Comparison of ENCODE assay signal across 1 cellular context in the genomic region with DNA sequence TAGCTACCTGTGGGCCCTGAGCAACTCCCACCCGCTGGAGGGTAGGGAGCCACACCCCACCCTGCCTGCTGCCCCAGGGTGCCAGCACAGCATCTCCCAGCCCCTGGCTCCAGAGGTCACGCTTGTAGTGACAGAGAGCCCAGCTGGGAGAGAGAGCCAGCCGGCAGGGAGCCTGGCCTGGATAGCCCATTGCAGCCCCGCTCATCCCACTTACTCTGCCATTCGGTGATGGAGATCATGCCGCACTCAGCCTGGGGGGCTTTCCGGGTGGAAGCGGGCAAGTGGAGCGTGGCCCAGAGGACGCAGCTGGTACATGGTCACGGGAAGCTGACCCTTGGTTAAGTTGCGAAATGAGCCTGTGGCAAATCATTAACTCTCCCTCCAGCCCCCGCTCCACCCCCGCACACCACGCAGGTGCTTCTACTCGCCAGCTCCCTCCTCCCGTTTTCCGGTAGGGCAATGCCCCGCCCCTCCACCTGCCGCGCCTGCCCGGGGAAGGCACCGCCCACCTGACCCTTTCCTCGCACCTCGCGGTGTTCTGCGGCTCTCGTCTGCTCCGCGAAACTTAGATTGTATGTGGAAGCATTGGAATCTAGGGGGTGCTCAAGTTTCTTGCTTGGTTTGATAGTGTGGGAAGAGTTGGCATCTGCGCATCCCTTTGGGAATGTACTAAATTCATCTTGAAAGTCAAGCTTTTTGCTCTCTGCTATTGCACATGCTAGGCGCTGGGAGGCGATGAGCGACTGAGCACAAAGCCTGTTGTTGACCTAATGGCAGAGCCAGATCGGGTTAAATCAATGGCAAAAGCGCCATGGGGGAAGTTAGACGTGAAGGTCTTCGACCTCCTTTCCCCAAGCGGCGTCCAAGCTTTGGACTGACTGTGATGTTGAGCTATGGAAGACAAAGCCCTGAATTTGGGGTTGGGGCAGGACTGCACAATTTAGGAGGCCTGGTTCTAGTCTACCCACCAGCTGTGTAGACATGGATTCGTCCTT.
A peak's percentile ranks its signal among the peaks of the same experiment; 100 is the strongest.
TF ChIP-seq lines count a peak whose summit lies in the region.

A gene with protein sequence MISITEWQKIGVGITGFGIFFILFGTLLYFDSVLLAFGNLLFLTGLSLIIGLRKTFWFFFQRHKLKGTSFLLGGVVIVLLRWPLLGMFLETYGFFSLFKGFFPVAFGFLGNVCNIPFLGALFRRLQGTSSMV (minus strand): TSS at position 321 of the 995 bp plus-strand sequence. CDS start 82 bp downstream, at position 239.

TF ChIP-seq in HepG2, 621 proteins besides CTCF, POLR2A, EP300 and RAD21 (continued from another document and continues in another):
- peak; percentile 86 for TF ChIP-seq TEAD3 (CRISPR knock-in tag; optimal IDR thresholded peaks at IDR 0.05; ENCODE audit: borderline replicate concordance)
- TF ChIP-seq, protein P1, sequence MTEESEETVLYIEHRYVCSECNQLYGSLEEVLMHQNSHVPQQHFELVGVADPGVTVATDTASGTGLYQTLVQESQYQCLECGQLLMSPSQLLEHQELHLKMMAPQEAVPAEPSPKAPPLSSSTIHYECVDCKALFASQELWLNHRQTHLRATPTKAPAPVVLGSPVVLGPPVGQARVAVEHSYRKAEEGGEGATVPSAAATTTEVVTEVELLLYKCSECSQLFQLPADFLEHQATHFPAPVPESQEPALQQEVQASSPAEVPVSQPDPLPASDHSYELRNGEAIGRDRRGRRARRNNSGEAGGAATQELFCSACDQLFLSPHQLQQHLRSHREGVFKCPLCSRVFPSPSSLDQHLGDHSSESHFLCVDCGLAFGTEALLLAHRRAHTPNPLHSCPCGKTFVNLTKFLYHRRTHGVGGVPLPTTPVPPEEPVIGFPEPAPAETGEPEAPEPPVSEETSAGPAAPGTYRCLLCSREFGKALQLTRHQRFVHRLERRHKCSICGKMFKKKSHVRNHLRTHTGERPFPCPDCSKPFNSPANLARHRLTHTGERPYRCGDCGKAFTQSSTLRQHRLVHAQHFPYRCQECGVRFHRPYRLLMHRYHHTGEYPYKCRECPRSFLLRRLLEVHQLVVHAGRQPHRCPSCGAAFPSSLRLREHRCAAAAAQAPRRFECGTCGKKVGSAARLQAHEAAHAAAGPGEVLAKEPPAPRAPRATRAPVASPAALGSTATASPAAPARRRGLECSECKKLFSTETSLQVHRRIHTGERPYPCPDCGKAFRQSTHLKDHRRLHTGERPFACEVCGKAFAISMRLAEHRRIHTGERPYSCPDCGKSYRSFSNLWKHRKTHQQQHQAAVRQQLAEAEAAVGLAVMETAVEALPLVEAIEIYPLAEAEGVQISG (CRISPR knock-in tag; IDR thresholded peaks at IDR 0.05), result peak; percentile 78
- TF ChIP-seq, protein P2, sequence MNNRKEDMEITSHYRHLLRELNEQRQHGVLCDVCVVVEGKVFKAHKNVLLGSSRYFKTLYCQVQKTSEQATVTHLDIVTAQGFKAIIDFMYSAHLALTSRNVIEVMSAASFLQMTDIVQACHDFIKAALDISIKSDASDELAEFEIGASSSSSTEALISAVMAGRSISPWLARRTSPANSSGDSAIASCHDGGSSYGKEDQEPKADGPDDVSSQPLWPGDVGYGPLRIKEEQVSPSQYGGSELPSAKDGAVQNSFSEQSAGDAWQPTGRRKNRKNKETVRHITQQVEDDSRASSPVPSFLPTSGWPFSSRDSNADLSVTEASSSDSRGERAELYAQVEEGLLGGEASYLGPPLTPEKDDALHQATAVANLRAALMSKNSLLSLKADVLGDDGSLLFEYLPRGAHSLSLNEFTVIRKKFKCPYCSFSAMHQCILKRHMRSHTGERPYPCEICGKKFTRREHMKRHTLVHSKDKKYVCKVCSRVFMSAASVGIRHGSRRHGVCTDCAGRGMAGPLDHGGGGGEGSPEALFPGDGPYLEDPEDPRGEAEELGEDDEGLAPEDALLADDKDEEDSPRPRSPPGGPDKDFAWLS (CRISPR knock-in tag; IDR thresholded peaks at IDR 0.05; ENCODE audit: borderline replicate concordance), result peak; percentile 77; the same call in 1 of the 2 replicates
- TF ChIP-seq SP140L (CRISPR knock-in tag; IDR thresholded peaks at IDR 0.05; ENCODE audit: borderline replicate concordance), result no peak
- no peak for TF ChIP-seq SNRNP70 (IDR thresholded peaks at IDR 0.05; ENCODE audit: low read depth, low read length)
- 0 out of 2 replicates have a peak, but pooled peaks have one; percentile 34 for TF ChIP-seq ZNF329 (CRISPR knock-in tag; IDR thresholded peaks at IDR 0.05; ENCODE audit: low read depth)
- TF ChIP-seq, protein P3, sequence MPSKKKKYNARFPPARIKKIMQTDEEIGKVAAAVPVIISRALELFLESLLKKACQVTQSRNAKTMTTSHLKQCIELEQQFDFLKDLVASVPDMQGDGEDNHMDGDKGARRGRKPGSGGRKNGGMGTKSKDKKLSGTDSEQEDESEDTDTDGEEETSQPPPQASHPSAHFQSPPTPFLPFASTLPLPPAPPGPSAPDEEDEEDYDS (CRISPR knock-in tag; IDR thresholded peaks at IDR 0.05), result peak; percentile 71
- no peak for TF ChIP-seq ZFYVE20 (CRISPR knock-in tag; IDR thresholded peaks at IDR 0.05; ENCODE audit: borderline replicate concordance, low read depth)
- TF ChIP-seq, protein P4, sequence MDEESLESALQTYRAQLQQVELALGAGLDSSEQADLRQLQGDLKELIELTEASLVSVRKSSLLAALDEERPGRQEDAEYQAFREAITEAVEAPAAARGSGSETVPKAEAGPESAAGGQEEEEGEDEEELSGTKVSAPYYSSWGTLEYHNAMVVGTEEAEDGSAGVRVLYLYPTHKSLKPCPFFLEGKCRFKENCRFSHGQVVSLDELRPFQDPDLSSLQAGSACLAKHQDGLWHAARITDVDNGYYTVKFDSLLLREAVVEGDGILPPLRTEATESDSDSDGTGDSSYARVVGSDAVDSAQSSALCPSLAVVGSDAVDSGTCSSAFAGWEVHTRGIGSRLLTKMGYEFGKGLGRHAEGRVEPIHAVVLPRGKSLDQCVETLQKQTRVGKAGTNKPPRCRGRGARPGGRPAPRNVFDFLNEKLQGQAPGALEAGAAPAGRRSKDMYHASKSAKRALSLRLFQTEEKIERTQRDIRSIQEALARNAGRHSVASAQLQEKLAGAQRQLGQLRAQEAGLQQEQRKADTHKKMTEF (CRISPR knock-in tag; IDR thresholded peaks at IDR 0.05), result peak; percentile 70; the same call in 1 of the 2 replicates
- peak; percentile 71; the same call in 1 of the 2 replicates for TF ChIP-seq ZNF331 (CRISPR knock-in tag; IDR thresholded peaks at IDR 0.05)
- TF ChIP-seq, protein P5, sequence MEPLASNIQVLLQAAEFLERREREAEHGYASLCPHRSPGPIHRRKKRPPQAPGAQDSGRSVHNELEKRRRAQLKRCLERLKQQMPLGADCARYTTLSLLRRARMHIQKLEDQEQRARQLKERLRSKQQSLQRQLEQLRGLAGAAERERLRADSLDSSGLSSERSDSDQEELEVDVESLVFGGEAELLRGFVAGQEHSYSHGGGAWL (CRISPR knock-in tag; IDR thresholded peaks at IDR 0.05), result peak; percentile 39; the same call in 1 of the 2 replicates
- peak; percentile 20; the same call in 1 of the 2 replicates for TF ChIP-seq ZZZ3 (CRISPR knock-in tag; IDR thresholded peaks at IDR 0.05; ENCODE audit: borderline replicate concordance)
- peak; percentile 57; the same call in 1 of the 2 replicates for TF ChIP-seq GFI1 (CRISPR knock-in tag; IDR thresholded peaks at IDR 0.05; ENCODE audit: borderline replicate concordance)
- TF ChIP-seq DNMT3B (CRISPR knock-in tag; conservative IDR thresholded peaks at IDR 0.05), result no peak
- TF ChIP-seq CREB1 (IDR thresholded peaks at IDR 0.05), result peak; percentile 41; the same call in 1 of the 2 replicates
- TF ChIP-seq CREB1 (CRISPR knock-in tag; IDR thresholded peaks at IDR 0.05), result 0 out of 2 replicates have a peak, but pooled peaks have one; percentile 6
- TF ChIP-seq, protein P6, sequence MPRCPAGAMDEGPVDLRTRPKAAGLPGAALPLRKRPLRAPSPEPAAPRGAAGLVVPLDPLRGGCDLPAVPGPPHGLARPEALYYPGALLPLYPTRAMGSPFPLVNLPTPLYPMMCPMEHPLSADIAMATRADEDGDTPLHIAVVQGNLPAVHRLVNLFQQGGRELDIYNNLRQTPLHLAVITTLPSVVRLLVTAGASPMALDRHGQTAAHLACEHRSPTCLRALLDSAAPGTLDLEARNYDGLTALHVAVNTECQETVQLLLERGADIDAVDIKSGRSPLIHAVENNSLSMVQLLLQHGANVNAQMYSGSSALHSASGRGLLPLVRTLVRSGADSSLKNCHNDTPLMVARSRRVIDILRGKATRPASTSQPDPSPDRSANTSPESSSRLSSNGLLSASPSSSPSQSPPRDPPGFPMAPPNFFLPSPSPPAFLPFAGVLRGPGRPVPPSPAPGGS (CRISPR knock-in tag; IDR thresholded peaks at IDR 0.05), result peak; percentile 59
- TF ChIP-seq, protein P7, sequence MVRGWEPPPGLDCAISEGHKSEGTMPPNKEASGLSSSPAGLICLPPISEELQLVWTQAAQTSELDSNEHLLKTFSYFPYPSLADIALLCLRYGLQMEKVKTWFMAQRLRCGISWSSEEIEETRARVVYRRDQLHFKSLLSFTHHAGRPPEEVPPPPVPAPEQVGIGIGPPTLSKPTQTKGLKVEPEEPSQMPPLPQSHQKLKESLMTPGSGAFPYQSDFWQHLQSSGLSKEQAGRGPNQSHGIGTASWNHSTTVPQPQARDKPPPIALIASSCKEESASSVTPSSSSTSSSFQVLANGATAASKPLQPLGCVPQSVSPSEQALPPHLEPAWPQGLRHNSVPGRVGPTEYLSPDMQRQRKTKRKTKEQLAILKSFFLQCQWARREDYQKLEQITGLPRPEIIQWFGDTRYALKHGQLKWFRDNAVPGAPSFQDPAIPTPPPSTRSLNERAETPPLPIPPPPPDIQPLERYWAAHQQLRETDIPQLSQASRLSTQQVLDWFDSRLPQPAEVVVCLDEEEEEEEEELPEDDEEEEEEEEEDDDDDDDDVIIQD (CRISPR knock-in tag; IDR thresholded peaks at IDR 0.05; ENCODE audit: low read depth), result peak; percentile 78; the same call in 1 of the 2 replicates
- TF ChIP-seq HDAC6 (IDR thresholded peaks at IDR 0.05; ENCODE audit: low read depth, low read length), result no peak
- TF ChIP-seq, protein P8, sequence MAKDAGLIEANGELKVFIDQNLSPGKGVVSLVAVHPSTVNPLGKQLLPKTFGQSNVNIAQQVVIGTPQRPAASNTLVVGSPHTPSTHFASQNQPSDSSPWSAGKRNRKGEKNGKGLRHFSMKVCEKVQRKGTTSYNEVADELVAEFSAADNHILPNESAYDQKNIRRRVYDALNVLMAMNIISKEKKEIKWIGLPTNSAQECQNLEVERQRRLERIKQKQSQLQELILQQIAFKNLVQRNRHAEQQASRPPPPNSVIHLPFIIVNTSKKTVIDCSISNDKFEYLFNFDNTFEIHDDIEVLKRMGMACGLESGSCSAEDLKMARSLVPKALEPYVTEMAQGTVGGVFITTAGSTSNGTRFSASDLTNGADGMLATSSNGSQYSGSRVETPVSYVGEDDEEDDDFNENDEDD (CRISPR knock-in tag; IDR thresholded peaks at IDR 0.05; ENCODE audit: borderline replicate concordance), result peak; percentile 96
- TF ChIP-seq, protein P9, sequence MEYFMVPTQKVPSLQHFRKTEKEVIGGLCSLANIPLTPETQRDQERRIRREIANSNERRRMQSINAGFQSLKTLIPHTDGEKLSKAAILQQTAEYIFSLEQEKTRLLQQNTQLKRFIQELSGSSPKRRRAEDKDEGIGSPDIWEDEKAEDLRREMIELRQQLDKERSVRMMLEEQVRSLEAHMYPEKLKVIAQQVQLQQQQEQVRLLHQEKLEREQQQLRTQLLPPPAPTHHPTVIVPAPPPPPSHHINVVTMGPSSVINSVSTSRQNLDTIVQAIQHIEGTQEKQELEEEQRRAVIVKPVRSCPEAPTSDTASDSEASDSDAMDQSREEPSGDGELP (IDR thresholded peaks at IDR 0.05; ENCODE audit: borderline replicate concordance, low read depth), result peak; percentile 95
- peak; percentile 54 for TF ChIP-seq HDAC1 (CRISPR knock-in tag; IDR thresholded peaks at IDR 0.05)
- no peak for TF ChIP-seq GABPA (IDR thresholded peaks at IDR 0.05; ENCODE audit: low read depth, low read length)
- TF ChIP-seq GABPA (CRISPR knock-in tag; IDR thresholded peaks at IDR 0.05; ENCODE audit: low read depth), result peak; percentile 80
- no peak; the same call in 1 of the 2 replicates for TF ChIP-seq SIN3A (IDR thresholded peaks at IDR 0.05; ENCODE audit: borderline replicate concordance, low read depth, low read length)
- peak; percentile 83; the same call in 1 of the 2 replicates for TF ChIP-seq ZBTB20 (CRISPR knock-in tag; IDR thresholded peaks at IDR 0.05; ENCODE audit: borderline replicate concordance, low read depth)
- TF ChIP-seq NFKBIZ (CRISPR knock-in tag; IDR thresholded peaks at IDR 0.05), result no peak
- TF ChIP-seq ZNF567 (CRISPR knock-in tag; IDR thresholded peaks at IDR 0.05; ENCODE audit: borderline replicate concordance), result no peak
- TF ChIP-seq, protein P10, sequence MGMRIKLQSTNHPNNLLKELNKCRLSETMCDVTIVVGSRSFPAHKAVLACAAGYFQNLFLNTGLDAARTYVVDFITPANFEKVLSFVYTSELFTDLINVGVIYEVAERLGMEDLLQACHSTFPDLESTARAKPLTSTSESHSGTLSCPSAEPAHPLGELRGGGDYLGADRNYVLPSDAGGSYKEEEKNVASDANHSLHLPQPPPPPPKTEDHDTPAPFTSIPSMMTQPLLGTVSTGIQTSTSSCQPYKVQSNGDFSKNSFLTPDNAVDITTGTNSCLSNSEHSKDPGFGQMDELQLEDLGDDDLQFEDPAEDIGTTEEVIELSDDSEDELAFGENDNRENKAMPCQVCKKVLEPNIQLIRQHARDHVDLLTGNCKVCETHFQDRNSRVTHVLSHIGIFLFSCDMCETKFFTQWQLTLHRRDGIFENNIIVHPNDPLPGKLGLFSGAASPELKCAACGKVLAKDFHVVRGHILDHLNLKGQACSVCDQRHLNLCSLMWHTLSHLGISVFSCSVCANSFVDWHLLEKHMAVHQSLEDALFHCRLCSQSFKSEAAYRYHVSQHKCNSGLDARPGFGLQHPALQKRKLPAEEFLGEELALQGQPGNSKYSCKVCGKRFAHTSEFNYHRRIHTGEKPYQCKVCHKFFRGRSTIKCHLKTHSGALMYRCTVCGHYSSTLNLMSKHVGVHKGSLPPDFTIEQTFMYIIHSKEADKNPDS (CRISPR knock-in tag; IDR thresholded peaks at IDR 0.05), result 0 out of 2 replicates have a peak, but pooled peaks have one; percentile 17
- peak; percentile 83; the same call in 1 of the 2 replicates for TF ChIP-seq SALL2 (CRISPR knock-in tag; IDR thresholded peaks at IDR 0.05)
- TF ChIP-seq NCOA1 (CRISPR knock-in tag; IDR thresholded peaks at IDR 0.05), result no peak
- TF ChIP-seq MEIS2 (CRISPR knock-in tag; IDR thresholded peaks at IDR 0.05), result 0 out of 2 replicates have a peak, but pooled peaks have one; percentile 46
- no peak for TF ChIP-seq ZNF75D (CRISPR knock-in tag; IDR thresholded peaks at IDR 0.05; ENCODE audit: borderline replicate concordance)
- TF ChIP-seq ZSCAN29 (CRISPR knock-in tag; conservative IDR thresholded peaks at IDR 0.05), result peak; percentile 68
- peak; percentile 98 for TF ChIP-seq CEBPB (IDR thresholded peaks at IDR 0.05; ENCODE audit: borderline replicate concordance, low read depth, low read length)
- TF ChIP-seq YEATS4 (CRISPR knock-in tag; IDR thresholded peaks at IDR 0.05; ENCODE audit: borderline replicate concordance), result peak; percentile 80; the same call in 1 of the 2 replicates
- TF ChIP-seq ZFP41 (CRISPR knock-in tag; IDR thresholded peaks at IDR 0.05; ENCODE audit: borderline replicate concordance), result no peak
